In the genomic region with DNA sequence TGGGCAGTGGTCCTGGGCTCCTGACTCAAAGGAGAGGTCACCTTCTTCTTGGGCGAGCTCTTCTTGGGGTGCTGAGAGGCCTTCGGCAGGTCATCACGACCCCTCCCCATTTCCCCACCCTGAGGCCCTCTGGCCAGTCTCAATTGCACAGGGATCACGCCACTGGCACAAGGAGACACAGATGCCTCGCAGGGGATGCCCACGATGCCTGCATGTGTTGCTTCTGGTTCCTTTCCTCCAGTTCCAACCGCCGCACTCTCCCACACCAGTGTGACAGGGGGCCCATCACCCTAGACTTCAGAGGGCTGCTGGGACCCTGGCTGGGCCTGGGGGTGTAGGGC, we compare ENCODE assay signal across 1 cellular context.
TF ChIP-seq lines count a peak whose summit lies in the region.

No MANE protein-coding gene starts in this region.

TF ChIP-seq in K562, 482 proteins besides CTCF, POLR2A, EP300 and RAD21:
- TF ChIP-seq ZNF124 (CRISPR knock-in tag; IDR thresholded peaks at IDR 0.05) (no peak), HCFC1 (IDR thresholded peaks at IDR 0.05; ENCODE audit: low read depth, low read length) (no peak), EHMT2 (IDR thresholded peaks at IDR 0.05) (no peak), ZNF57 (CRISPR knock-in tag; IDR thresholded peaks at IDR 0.05) (no peak), TARDBP (IDR thresholded peaks at IDR 0.05) (no peak), HNRNPL (IDR thresholded peaks at IDR 0.05; ENCODE audit: low read depth, low read length) (no peak), NCOA4 (IDR thresholded peaks at IDR 0.05; ENCODE audit: partially characterized antibody) (no peak), SAP30 (IDR thresholded peaks at IDR 0.05; ENCODE audit: borderline replicate concordance, insufficient read depth, low read depth, low read length, poor library complexity, severe bottlenecking) (no peak), POLR2AphosphoS2 (IDR thresholded peaks at IDR 0.05; ENCODE audit: low read length) (no peak), RFX5 (IDR thresholded peaks at IDR 0.05; ENCODE audit: low read depth, low read length) (no peak), POLR2AphosphoS5 (IDR thresholded peaks at IDR 0.05; ENCODE audit: control insufficient read depth, insufficient read depth, low read depth, low read length) (no peak), ZNF217 (CRISPR knock-in tag; IDR thresholded peaks at IDR 0.05) (no peak), CBX5 (IDR thresholded peaks at IDR 0.05; ENCODE audit: borderline replicate concordance, low read depth) (no peak)
- TF ChIP-seq, protein P1, sequence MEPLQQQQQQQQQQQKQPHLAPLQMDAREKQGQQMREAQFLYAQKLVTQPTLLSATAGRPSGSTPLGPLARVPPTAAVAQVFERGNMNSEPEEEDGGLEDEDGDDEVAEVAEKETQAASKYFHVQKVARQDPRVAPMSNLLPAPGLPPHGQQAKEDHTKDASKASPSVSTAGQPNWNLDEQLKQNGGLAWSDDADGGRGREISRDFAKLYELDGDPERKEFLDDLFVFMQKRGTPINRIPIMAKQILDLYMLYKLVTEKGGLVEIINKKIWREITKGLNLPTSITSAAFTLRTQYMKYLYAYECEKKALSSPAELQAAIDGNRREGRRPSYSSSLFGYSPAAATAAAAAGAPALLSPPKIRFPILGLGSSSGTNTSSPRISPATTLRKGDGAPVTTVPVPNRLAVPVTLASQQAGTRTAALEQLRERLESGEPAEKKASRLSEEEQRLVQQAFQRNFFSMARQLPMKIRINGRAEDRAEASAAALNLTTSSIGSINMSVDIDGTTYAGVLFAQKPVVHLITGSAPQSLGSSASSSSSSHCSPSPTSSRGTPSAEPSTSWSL (CRISPR knock-in tag; IDR thresholded peaks at IDR 0.05; ENCODE audit: borderline replicate concordance): no peak
TF ChIP-seq in K562: peak in this region for 0.
